In genomic region chr14:46818147-46818546, GRCh38 we compare ENCODE assay signal across 29 cellular contexts.
DNase-seq lines count a peak whose midpoint lies in the region; ATAC-seq and TF ChIP-seq lines count a peak whose summit lies in the region.
"Had no signal": no experiment of that assay in that cellular context is flagged by ENCODE, and none has a peak within 500 bp of the region (broad histone marks: within the 10 kb centered on the region; RNA-seq: fewer than 3 reads in every experiment).

No MANE protein-coding gene starts in this region.

- H3K4me2 ChIP-seq in GM23338 = peak overlapping the region; percentile 40
- H3K4me2 ChIP-seq: BLaER1, KMS-11 had no signal

- peaks cover 28% of the 10 kb centered on the region for H3K4me1 ChIP-seq in GM23338 (ENCODE audit: insufficient read depth)
- H3K4me1 ChIP-seq: BLaER1, esophagus muscularis mucosa, foreskin keratinocyte, uterus had no signal

- H4K20me1 ChIP-seq in GM23338 (replicated peaks; ENCODE audit: insufficient read depth) = no peaks in the 10 kb centered on the region
- H4K20me1 ChIP-seq: BLaER1 had no signal

- TF ChIP-seq CTCF in GM23338 (conservative IDR thresholded peaks at IDR 0.05; ENCODE audit: low read depth in 2 of 2) (no peak), MCF 10A (IDR thresholded peaks at IDR 0.05; ENCODE audit: unreplicated experiment) (no peak)

- no peaks in the 10 kb centered on the region for H3K27me3 ChIP-seq in GM23338 (ENCODE audit: insufficient read depth)
- H3K27me3 ChIP-seq: BLaER1, esophagus muscularis mucosa, foreskin keratinocyte, uterus had no signal

- no peaks in the 10 kb centered on the region for H3K9me3 ChIP-seq in T-helper 17 cell (ENCODE audit: control insufficient read depth, low read length, poor library complexity, severe bottlenecking)
- H3K9me3 ChIP-seq: esophagus muscularis mucosa, thoracic aorta, uterus had no signal

- peaks cover 4% of the 10 kb centered on the region; the same call in 2 of the 3 replicates for H3K9me3 Mint-ChIP-seq in GM23338
- no peaks in the 10 kb centered on the region for H3K9me3 Mint-ChIP-seq in MCF 10A (ENCODE audit: unreplicated experiment)

- H3F3A ChIP-seq in GM23338 (replicated peaks; ENCODE audit: low read depth) = no peaks in the 10 kb centered on the region

- peaks cover 28% of the 10 kb centered on the region for H3K4me1 Mint-ChIP-seq in GM23338
- H3K4me1 Mint-ChIP-seq in MCF 10A (ENCODE audit: insufficient read depth, unreplicated experiment) = no peaks in the 10 kb centered on the region
- no peaks in the 10 kb centered on the region for H3K4me1 Mint-ChIP-seq in T-helper 17 cell
- H3K4me1 Mint-ChIP-seq: activated naive CD8-positive, alpha-beta T cell treated with anti-CD3 and anti-CD28 coated beads, Interleukin-2, amount 50 U/mL, for 24 hours; naive thymus-derived CD4-positive, alpha-beta T cell had no signal

- ATAC-seq in GM23338 = peak; percentile 80
- no peak for ATAC-seq in GM21825 (IDR thresholded peaks at IDR 0.05; ENCODE audit: unreplicated experiment)
- ATAC-seq in HG02798 (IDR thresholded peaks at IDR 0.05; ENCODE audit: poor library complexity, unreplicated experiment) = no peak
- no peak for ATAC-seq in T-helper 17 cell
- ATAC-seq: activated naive CD8-positive, alpha-beta T cell treated with anti-CD3 and anti-CD28 coated beads, Interleukin-2, amount 50 U/mL, for 24 hours; activated T-cell treated with anti-CD3 and anti-CD28 coated beads, Interleukin-2, amount 50 U/mL, for 4 hours; foreskin keratinocyte; naive thymus-derived CD4-positive, alpha-beta T cell; Panc1 had no signal

- no TSS peak for BruUV-seq in MCF 10A (replicated peaks; lab: Mats Ljungman, UMichigan)

- no peak overlapping the region for H3K27ac ChIP-seq in GM23338 (ENCODE audit: low read depth)
- H3K27ac ChIP-seq: BLaER1, esophagus muscularis mucosa, foreskin keratinocyte, KMS-11, skin epidermis, thoracic aorta, uterus, VCaP had no signal

- H3K9me2 ChIP-seq in GM23338 (ENCODE audit: insufficient read depth) = peaks cover 3% of the 10 kb centered on the region; the same call in 1 of the 2 replicates

- H3K36me3 Mint-ChIP-seq in GM23338 (ENCODE audit: low read depth) (no peaks in the 10 kb centered on the region), MCF 10A (ENCODE audit: insufficient read depth, unreplicated experiment) (no peaks in the 10 kb centered on the region), T-helper 17 cell (ENCODE audit: low read depth) (no peaks in the 10 kb centered on the region)
- H3K36me3 Mint-ChIP-seq: naive thymus-derived CD4-positive, alpha-beta T cell had no signal

- CTCF ChIA-PET in MCF 10A (lab: Yijun Ruan, JAX) = interaction anchor here (0.6 kb wide), 2 partner anchors 19 to 774 kb away, joined by 3 read pairs; no protein-coding TSS in a partner anchor

- H3K27ac Mint-ChIP-seq in GM23338 (no peak overlapping the region), MCF 10A (ENCODE audit: low read depth, unreplicated experiment) (no peak overlapping the region), T-helper 17 cell (no peak overlapping the region)
- H3K27ac Mint-ChIP-seq: activated naive CD8-positive, alpha-beta T cell treated with anti-CD3 and anti-CD28 coated beads, Interleukin-2, amount 50 U/mL, for 24 hours; naive thymus-derived CD4-positive, alpha-beta T cell; stimulated activated naive CD8-positive, alpha-beta T cell treated with anti-CD3 and anti-CD28 coated beads, Interleukin-15, Interleukin-2, amounts not matched to agents 100 ng/mL and 50 ng/mL, for 24 hours had no signal

- no peak overlapping the region for H3K4me3 Mint-ChIP-seq in GM23338
- H3K4me3 Mint-ChIP-seq in MCF 10A (ENCODE audit: unreplicated experiment) = no peak overlapping the region
- H3K4me3 Mint-ChIP-seq in T-helper 17 cell = no peak overlapping the region
- H3K4me3 Mint-ChIP-seq: activated naive CD8-positive, alpha-beta T cell treated with anti-CD3 and anti-CD28 coated beads, Interleukin-2, amount 50 U/mL, for 24 hours; activated T-cell treated with anti-CD3 and anti-CD28 coated beads, Interleukin-2, amount 50 U/mL, for 4 hours; naive thymus-derived CD4-positive, alpha-beta T cell; stimulated activated naive CD8-positive, alpha-beta T cell treated with anti-CD3 and anti-CD28 coated beads, Interleukin-15, Interleukin-2, amounts not matched to agents 100 ng/mL and 50 ng/mL, for 24 hours had no signal

- H3K36me3 ChIP-seq in GM23338 (ENCODE audit: insufficient read depth) = no peaks in the 10 kb centered on the region
- H3K36me3 ChIP-seq: BLaER1, esophagus muscularis mucosa, thoracic aorta, uterus had no signal

- POLR2A ChIA-PET in MCF 10A (lab: Yijun Ruan, JAX) = no interaction called here

- H3K79me2 ChIP-seq in GM23338 (replicated peaks; ENCODE audit: insufficient read depth) = no peaks in the 10 kb centered on the region

- peak; percentile 59 for DNase-seq in GM23338 (ENCODE audit: low spot score)
- DNase-seq in NCI-H146 treated with DMSO at 0.1 percent for 48 hours (lab: John Stamatoyannopoulos, UW; ENCODE audit: unreplicated experiment) = peak; percentile 54
- peak; percentile 90 for DNase-seq in NCI-H748 (lab: John Stamatoyannopoulos, UW; ENCODE audit: unreplicated experiment)
- DNase-seq in iPS DF 4.7 (ENCODE audit: extremely low read depth, low spot score) = peak; percentile 9
- DNase-seq in MCF 10A (ENCODE audit: unreplicated experiment) = no peak
- DNase-seq in T-helper 17 cell = no peak
- DNase-seq: activated CD4-positive, alpha-beta T cell treated with anti-CD3 and anti-CD28 coated beads for 48 hours; activated naive CD8-positive, alpha-beta T cell treated with anti-CD3 and anti-CD28 coated beads, Interleukin-2, amount 50 U/mL, for 24 hours; activated T-cell treated with anti-CD3 and anti-CD28 coated beads, Interleukin-2, amount 50 U/mL, for 4 hours; central memory CD4-positive, alpha-beta T cell; DND-41; foreskin keratinocyte; HCEC 1CT; midbrain; naive thymus-derived CD4-positive, alpha-beta T cell; NK-92 treated with Interleukin-12 subunit alpha and Interleukin-12 subunit beta, amount 100 ng/mL, for 24 hours; SHP77; T-helper 9 cell; uterus had no signal

- no peak overlapping the region for H3K4me3 ChIP-seq in GM23338
- H3K4me3 ChIP-seq: BLaER1, esophagus muscularis mucosa, skin epidermis, thoracic aorta, uterus had no signal

- H2AFZ ChIP-seq in GM23338 = no peak overlapping the region

- intact Hi-C loops in MCF 10A (cut with micrococcal nuclease) = no loop called here

- no peaks in the 10 kb centered on the region for H3K27me3 Mint-ChIP-seq in GM23338 (ENCODE audit: insufficient read depth, low read depth, poor library complexity)
- peaks cover 45% of the 10 kb centered on the region for H3K27me3 Mint-ChIP-seq in MCF 10A (ENCODE audit: insufficient read depth, unreplicated experiment)
- H3K27me3 Mint-ChIP-seq in T-helper 17 cell = no peaks in the 10 kb centered on the region
- H3K27me3 Mint-ChIP-seq: activated naive CD8-positive, alpha-beta T cell treated with anti-CD3 and anti-CD28 coated beads, Interleukin-2, amount 50 U/mL, for 24 hours; naive thymus-derived CD4-positive, alpha-beta T cell; stimulated activated naive CD8-positive, alpha-beta T cell treated with anti-CD3 and anti-CD28 coated beads, Interleukin-15, Interleukin-2, amounts not matched to agents 100 ng/mL and 50 ng/mL, for 24 hours had no signal

Comparison
In these comparisons a context has a peak if more than half of its experiments do, and no peak if none do; other contexts are left out.
1. DNase-seq: peak in GM23338 (single experiment), NCI-H146 treated with DMSO at 0.1 percent for 48 hours (single experiment), NCI-H748 (single experiment) and iPS DF 4.7 (single experiment); none in MCF 10A (single experiment) and T-helper 17 cell (0 of 3).